37 cellular contexts compared by ENCODE assay signal in the genomic region with DNA sequence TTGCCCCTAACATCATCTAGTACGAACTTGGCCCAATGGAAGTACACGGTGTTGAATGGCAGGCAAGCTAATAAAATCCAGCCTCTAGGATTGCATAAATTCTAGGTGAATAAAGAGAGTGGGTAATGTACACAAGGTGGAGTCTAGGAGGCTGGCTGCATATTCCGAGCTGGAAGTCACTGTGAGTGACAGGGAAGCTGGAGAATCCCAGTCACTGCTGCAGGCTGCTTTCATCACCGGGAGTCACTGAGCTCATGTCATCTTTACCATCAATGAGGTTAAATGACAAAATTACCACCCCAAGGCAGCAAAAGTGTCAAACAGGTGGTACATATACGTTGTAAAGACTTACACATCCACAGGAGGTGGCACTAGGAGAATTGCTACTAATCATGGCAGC.
"Had no signal": no experiment of that assay in that cellular context is flagged by ENCODE, and none has a peak within 500 bp of the region (broad histone marks: within the 10 kb centered on the region; RNA-seq: fewer than 3 reads in every experiment).

No MANE protein-coding gene starts in this region.

- H3K27me3 Mint-ChIP-seq: activated B cell treated with CpG ODN at 0.5 μM for 24 hours; activated CD4-positive, alpha-beta memory T cell treated with anti-CD3 and anti-CD28 coated beads, Interleukin-2, amount 10 ng/mL, durations not matched to agents 7 days and 5 days; activated CD8-positive, alpha-beta memory T cell treated with anti-CD3 and anti-CD28 coated beads, Interleukin-2, amount 10 ng/mL, durations not matched to agents 7 days and 5 days; activated naive CD4-positive, alpha-beta T cell treated with anti-CD3 and anti-CD28 coated beads, Interleukin-2, amount 10 ng/mL, durations not matched to agents 7 days and 5 days; central memory CD8-positive, alpha-beta T cell had no signal

- H3K27me3 ChIP-seq: ascending aorta, cardiac muscle cell had no signal

- H3K4me3 ChIP-seq: ascending aorta, cardiac muscle cell had no signal

- ATAC-seq: activated CD8-positive, alpha-beta memory T cell treated with anti-CD3 and anti-CD28 coated beads, Interleukin-2, amount 10 ng/mL, durations not matched to agents 7 days and 5 days; activated CD8-positive, alpha-beta T cell treated with anti-CD3 and anti-CD28 coated beads, Interleukin-2, amount 10 ng/mL, durations not matched to agents 7 days and 5 days; activated naive CD8-positive, alpha-beta T cell treated with anti-CD3 and anti-CD28 coated beads, Interleukin-2, amount 50 U/mL, for 24 hours had no signal

- FAIRE-seq: bronchial epithelial cell, TTC549 had no signal

- H3K36me3 ChIP-seq: ascending aorta, cardiac muscle cell had no signal

- H3K4me1 Mint-ChIP-seq: activated B cell treated with CpG ODN at 0.5 μM for 24 hours; activated CD4-positive, alpha-beta T cell treated with anti-CD3 and anti-CD28 coated beads, Interleukin-2, amount 10 ng/mL, durations not matched to agents 24 days and 14 days; activated naive CD4-positive, alpha-beta T cell treated with anti-CD3 and anti-CD28 coated beads, Interleukin-2, amount 10 ng/mL, durations not matched to agents 7 days and 5 days; activated naive CD4-positive, alpha-beta T cell treated with anti-CD3 and anti-CD28 coated beads, Interleukin-2, amount 50 U/mL, for 24 hours; activated naive CD8-positive, alpha-beta T cell treated with anti-CD3 and anti-CD28 coated beads, Interleukin-2, amount 10 ng/mL, durations not matched to agents 7 days and 5 days; activated naive CD8-positive, alpha-beta T cell treated with anti-CD3 and anti-CD28 coated beads, Interleukin-2, amount 50 U/mL, for 24 hours had no signal

- H3K36me3 Mint-ChIP-seq: activated naive CD4-positive, alpha-beta T cell treated with anti-CD3 and anti-CD28 coated beads, Interleukin-2, amount 10 ng/mL, durations not matched to agents 7 days and 5 days; activated naive CD4-positive, alpha-beta T cell treated with anti-CD3 and anti-CD28 coated beads, Interleukin-2, amount 50 U/mL, for 24 hours had no signal

- H3K27ac Mint-ChIP-seq: activated B cell treated with CpG ODN at 0.5 μM for 24 hours; activated CD4-positive, alpha-beta memory T cell treated with anti-CD3 and anti-CD28 coated beads, Interleukin-2, amount 10 ng/mL, durations not matched to agents 7 days and 5 days; activated CD4-positive, alpha-beta T cell treated with anti-CD3 and anti-CD28 coated beads, Interleukin-2, amount 10 ng/mL, durations not matched to agents 24 days and 14 days; activated CD8-positive, alpha-beta memory T cell treated with anti-CD3 and anti-CD28 coated beads, Interleukin-2, amount 10 ng/mL, durations not matched to agents 7 days and 5 days; activated CD8-positive, alpha-beta T cell treated with anti-CD3 and anti-CD28 coated beads, Interleukin-2, amount 10 ng/mL, durations not matched to agents 7 days and 5 days; activated naive CD4-positive, alpha-beta T cell treated with anti-CD3 and anti-CD28 coated beads, Interleukin-2, amount 10 ng/mL, durations not matched to agents 7 days and 5 days; activated naive CD4-positive, alpha-beta T cell treated with anti-CD3 and anti-CD28 coated beads, Interleukin-2, amount 50 U/mL, for 24 hours; activated naive CD8-positive, alpha-beta T cell; activated naive CD8-positive, alpha-beta T cell treated with anti-CD3 and anti-CD28 coated beads, Interleukin-2, amount 10 ng/mL, durations not matched to agents 7 days and 5 days; activated naive CD8-positive, alpha-beta T cell treated with anti-CD3 and anti-CD28 coated beads, Interleukin-2, amount 50 U/mL, for 24 hours; activated T-cell treated with anti-CD3 and anti-CD28 coated beads, Interleukin-2, amount 50 U/mL, for 24 hours; activated T-helper 2 cell treated with anti-CD3 and anti-CD28 coated beads, Interferon-gamma antibody, Interleukin-2, Interleukin-4, amounts not matched to agents 10 μg/mL and 5 μg/mL and 100 μg/mL, durations not matched to agents 14 hours and 24 hours and 36 hours; brain; T-helper 1 cell treated with Interleukin-12 subunit alpha and Interleukin-12 subunit beta and Interleukin-4 antibody, amounts not matched to agents 30 μg/mL and 1 μg/mL, for 36 hours; T-helper 2 cell treated with Interferon-gamma antibody and Interleukin-4, amounts not matched to agents 5 μg/mL and 100 μg/mL, for 36 hours had no signal

- H3K4me3 Mint-ChIP-seq: activated B cell treated with CpG ODN at 0.5 μM for 24 hours; activated CD4-positive, alpha-beta memory T cell treated with anti-CD3 and anti-CD28 coated beads, Interleukin-2, amount 10 ng/mL, durations not matched to agents 7 days and 5 days; activated CD4-positive, alpha-beta T cell treated with anti-CD3 and anti-CD28 coated beads, Interleukin-2, amount 10 ng/mL, durations not matched to agents 24 days and 14 days; activated CD8-positive, alpha-beta memory T cell treated with anti-CD3 and anti-CD28 coated beads, Interleukin-2, amount 10 ng/mL, durations not matched to agents 7 days and 5 days; activated CD8-positive, alpha-beta T cell treated with anti-CD3 and anti-CD28 coated beads, Interleukin-2, amount 10 ng/mL, durations not matched to agents 7 days and 5 days; activated naive CD4-positive, alpha-beta T cell treated with anti-CD3 and anti-CD28 coated beads, Interleukin-2, amount 10 ng/mL, durations not matched to agents 7 days and 5 days; activated naive CD4-positive, alpha-beta T cell treated with anti-CD3 and anti-CD28 coated beads, Interleukin-2, amount 50 U/mL, for 24 hours; activated naive CD8-positive, alpha-beta T cell; activated naive CD8-positive, alpha-beta T cell treated with anti-CD3 and anti-CD28 coated beads, Interleukin-2, amount 10 ng/mL, durations not matched to agents 7 days and 5 days; activated naive CD8-positive, alpha-beta T cell treated with anti-CD3 and anti-CD28 coated beads, Interleukin-2, amount 50 U/mL, for 24 hours; activated T-cell treated with anti-CD3 and anti-CD28 coated beads, Interleukin-2, amount 50 U/mL, for 24 hours; brain; central memory CD8-positive, alpha-beta T cell; T-helper 1 cell treated with Interleukin-12 subunit alpha and Interleukin-12 subunit beta and Interleukin-4 antibody, amounts not matched to agents 30 μg/mL and 1 μg/mL, for 36 hours; T-helper 2 cell treated with Interferon-gamma antibody and Interleukin-4, amounts not matched to agents 5 μg/mL and 100 μg/mL, for 36 hours had no signal

- DNase-seq: activated B cell treated with CpG ODN at 0.5 μM for 24 hours; activated CD4-positive, alpha-beta memory T cell treated with anti-CD3 and anti-CD28 coated beads, Interleukin-2, amount 10 ng/mL, durations not matched to agents 7 days and 5 days; activated CD4-positive, alpha-beta T cell treated with anti-CD3 and anti-CD28 coated beads for 4 hours; activated CD4-positive, alpha-beta T cell treated with anti-CD3 and anti-CD28 coated beads, Interleukin-2, amount 10 ng/mL, durations not matched to agents 24 days and 14 days; activated CD4-positive, alpha-beta T cell treated with anti-CD3 and anti-CD28 coated beads, Interleukin-2, amount 50 U/mL, for 1 hour; activated CD4-positive, alpha-beta T cell treated with anti-CD3 and anti-CD28 coated beads, Interleukin-2, amount 50 U/mL, for 4 hours; activated CD4-positive, CD25-positive, alpha-beta regulatory T cell treated with anti-CD3 and anti-CD28 coated beads, Interleukin-2, amount 50 U/mL, for 72 hours; activated CD8-positive, alpha-beta memory T cell treated with anti-CD3 and anti-CD28 coated beads for 24 hours; activated CD8-positive, alpha-beta memory T cell treated with anti-CD3 and anti-CD28 coated beads, Interleukin-2, amount 10 ng/mL, durations not matched to agents 7 days and 5 days; activated CD8-positive, alpha-beta memory T cell treated with anti-CD3 and anti-CD28 coated beads, Interleukin-2, amount 50 U/mL, for 48 hours; activated CD8-positive, alpha-beta T cell treated with anti-CD3 and anti-CD28 coated beads, Interleukin-2, amount 10 ng/mL, durations not matched to agents 7 days and 5 days; activated effector memory CD4-positive, alpha-beta T cell treated with Interleukin-2 at 50 U/mL for 16 hours; activated gamma-delta T cell; activated naive CD4-positive, alpha-beta T cell treated with anti-CD3 and anti-CD28 coated beads, Interleukin-2, amount 10 ng/mL, durations not matched to agents 7 days and 5 days; activated naive CD4-positive, alpha-beta T cell treated with Interleukin-2 at 50 U/mL for 16 hours; activated naive CD8-positive, alpha-beta T cell treated with anti-CD3 and anti-CD28 coated beads, Interleukin-2, amount 10 ng/mL, durations not matched to agents 7 days and 5 days; activated naive CD8-positive, alpha-beta T cell treated with anti-CD3 and anti-CD28 coated beads, Interleukin-2, amount 50 U/mL, for 24 hours; activated T-cell treated with anti-CD3 and anti-CD28 coated beads, Interleukin-2, amount 50 U/mL, for 24 hours; activated T-cell treated with anti-CD3 and anti-CD28 coated beads, Interleukin-2, amount 50 U/mL, for 48 hours; amygdala; anterior cingulate cortex; caudate nucleus; cerebellar nuclear complex; T-helper 2 cell; T-helper 9 cell had no signal

- H3K27ac ChIP-seq: ascending aorta, cardiac muscle cell, VCaP had no signal
